Comparison of ENCODE assay signal across 23 cellular contexts in the genomic region with DNA sequence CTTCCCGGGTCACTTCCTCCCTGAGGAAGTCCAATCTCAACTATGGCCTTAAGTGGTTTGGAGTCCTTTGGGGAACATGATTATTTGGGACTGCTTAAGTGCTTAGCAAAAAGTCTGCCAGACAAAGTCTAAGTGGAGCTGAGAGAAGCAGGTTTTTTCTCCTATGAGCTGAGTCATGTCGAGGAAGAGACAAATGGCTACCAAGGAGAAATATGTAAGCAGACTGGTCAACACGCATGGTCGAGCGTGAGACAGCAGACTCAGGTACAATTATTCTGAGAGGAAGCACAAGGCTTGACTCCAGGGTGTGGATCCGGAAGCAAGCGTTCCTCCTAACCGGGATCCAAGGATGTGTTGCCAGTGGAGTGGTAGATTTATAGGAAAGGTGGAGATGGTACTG. TPM values are rescaled to one million over a fixed set of nuclear protein-coding genes. Genes with fewer than 3 reads are reported as not detected.
A peak's percentile ranks its signal among the peaks of the same experiment; 100 is the strongest.
DNase-seq lines count a peak whose midpoint lies in the region; ATAC-seq and TF ChIP-seq lines count a peak whose summit lies in the region.
"Had no signal": no experiment of that assay in that cellular context is flagged by ENCODE, and none has a peak within 500 bp of the region (broad histone marks: within the 10 kb centered on the region; RNA-seq: fewer than 3 reads in every experiment).

No MANE protein-coding gene starts in this region.

- intact Hi-C loops in posterior cingulate gyrus (cut with DNase I) (no loop called here), adrenal gland (cut with DNase I) (no loop called here)

- no peaks in the 10 kb centered on the region for H3K9me3 Mint-ChIP-seq in CD4-positive, CD25-positive, alpha-beta regulatory T cell
- H3K9me3 Mint-ChIP-seq in HFFc6, result no peaks in the 10 kb centered on the region
- no peaks in the 10 kb centered on the region for H3K9me3 Mint-ChIP-seq in nephron

- no peaks in the 10 kb centered on the region for H3K27me3 Mint-ChIP-seq in CD4-positive, CD25-positive, alpha-beta regulatory T cell
- H3K27me3 Mint-ChIP-seq in HFFc6 (ENCODE audit: insufficient read depth) (peaks cover 2% of the 10 kb centered on the region; the same call in 1 of the 2 replicates), nephron (ENCODE audit: low read depth) (peaks cover 4% of the 10 kb centered on the region)
- H3K27me3 Mint-ChIP-seq: activated CD8-positive, alpha-beta memory T cell treated with anti-CD3 and anti-CD28 coated beads, Interleukin-2, amount 10 ng/mL, durations not matched to agents 7 days and 5 days had no signal

- H3K36me3 Mint-ChIP-seq in CD4-positive, CD25-positive, alpha-beta regulatory T cell, result peaks cover 3% of the 10 kb centered on the region
- H3K36me3 Mint-ChIP-seq in HFFc6 (ENCODE audit: low read depth), result peaks cover 20% of the 10 kb centered on the region
- H3K36me3 Mint-ChIP-seq in nephron (ENCODE audit: low read depth), result no peaks in the 10 kb centered on the region

- no peak for ATAC-seq in CD4-positive, CD25-positive, alpha-beta regulatory T cell (ENCODE audit: low read depth in 2 of 2)
- ATAC-seq in HG03159 (IDR thresholded peaks at IDR 0.05; ENCODE audit: unreplicated experiment) (no peak), HG03571 (IDR thresholded peaks at IDR 0.05; ENCODE audit: unreplicated experiment) (no peak)
- ATAC-seq: activated CD8-positive, alpha-beta memory T cell treated with anti-CD3 and anti-CD28 coated beads, Interleukin-2, amount 10 ng/mL, durations not matched to agents 7 days and 5 days; GM12878; left cardiac atrium had no signal

- peaks cover 19 to 73% (median 50%) of the 10 kb centered on the region in 4 donors for H3K4me1 Mint-ChIP-seq in CD4-positive, CD25-positive, alpha-beta regulatory T cell
- H3K4me1 Mint-ChIP-seq in HFFc6 (ENCODE audit: low read depth), result peaks cover 49% of the 10 kb centered on the region
- peaks cover 12% of the 10 kb centered on the region for H3K4me1 Mint-ChIP-seq in nephron

- H3K9me3 ChIP-seq in CD4-positive, CD25-positive, alpha-beta regulatory T cell (ENCODE audit: control insufficient read depth in 2 of 2, low read length in 2 of 2), result no peaks in the 10 kb centered on the region
- no peaks in the 10 kb centered on the region for H3K9me3 ChIP-seq in adrenal gland (replicated peaks in 1 of 3)
- H3K9me3 ChIP-seq: Caco-2, sigmoid colon, SK-N-SH had no signal

- H3K27ac Mint-ChIP-seq in CD4-positive, CD25-positive, alpha-beta regulatory T cell, result peak overlapping the region in 2 of 3 donors; percentile 68 to 85
- peak overlapping the region; percentile 29 for H3K27ac Mint-ChIP-seq in HFFc6
- H3K27ac Mint-ChIP-seq in nephron, result peak overlapping the region in 2 of 3 experiments; percentile 11 to 21
- H3K27ac Mint-ChIP-seq: activated CD8-positive, alpha-beta memory T cell treated with anti-CD3 and anti-CD28 coated beads, Interleukin-2, amount 10 ng/mL, durations not matched to agents 7 days and 5 days had no signal

- no peaks in the 10 kb centered on the region for H3K36me3 ChIP-seq in CD4-positive, CD25-positive, alpha-beta regulatory T cell (ENCODE audit: control insufficient read depth, insufficient read depth, low read length)
- no peaks in the 10 kb centered on the region for H3K36me3 ChIP-seq in adrenal gland (replicated peaks in 1 of 2)
- H3K36me3 ChIP-seq: sigmoid colon had no signal

- TF ChIP-seq POLR2A in adrenal gland (IDR thresholded peaks at IDR 0.05), result no peak

- WGBS in adrenal gland, 4 donors, result 77 to 85% (median 82%) methylated on average over 8 of the region's 8 CpGs

- H3K27me3 ChIP-seq in CD4-positive, CD25-positive, alpha-beta regulatory T cell (ENCODE audit: control insufficient read depth, insufficient read depth, low read length), result no peaks in the 10 kb centered on the region
- no peaks in the 10 kb centered on the region for H3K27me3 ChIP-seq in adrenal gland
- H3K27me3 ChIP-seq: sigmoid colon had no signal

- H3K27ac ChIP-seq in CD4-positive, CD25-positive, alpha-beta regulatory T cell (ENCODE audit: insufficient read depth, low read length, poor library complexity, severe bottlenecking), result no peak overlapping the region
- H3K27ac ChIP-seq in adrenal gland, result no peak overlapping the region

- no peak for DNase-seq in CD4-positive, CD25-positive, alpha-beta regulatory T cell
- DNase-seq in HFFc6 (no peak), epithelial cell of esophagus (ENCODE audit: low read depth) (peak; percentile 46), posterior cingulate gyrus (no peak), adrenal gland (no peak)
- DNase-seq: activated CD4-positive, alpha-beta T cell treated with anti-CD3 and anti-CD28 coated beads for 1 hour; activated CD8-positive, alpha-beta memory T cell treated with anti-CD3 and anti-CD28 coated beads, Interleukin-2, amount 10 ng/mL, durations not matched to agents 7 days and 5 days; activated effector memory CD4-positive, alpha-beta T cell treated with Interleukin-2 at 50 U/mL for 16 hours; Caco-2; GF-D8; hypothalamus; left cardiac atrium; NCI-H1417 treated with DMSO at 0.1 percent for 48 hours; NCI-H2227 treated with DMSO at 0.1 percent for 48 hours; occipital lobe; sigmoid colon; SK-N-SH; stimulated activated CD4-positive, alpha-beta T cell treated with anti-CD3 and anti-CD28 coated beads, Interleukin-1b, Interleukin-23, amount 100 ng/mL, for 48 hours; T1000 had no signal

- H3K4me3 Mint-ChIP-seq in CD4-positive, CD25-positive, alpha-beta regulatory T cell, result peak overlapping the region in 1 of 4 donors; percentile 34
- H3K4me3 Mint-ChIP-seq in HFFc6 (no peak overlapping the region), nephron (no peak overlapping the region)
- H3K4me3 Mint-ChIP-seq: activated CD8-positive, alpha-beta memory T cell treated with anti-CD3 and anti-CD28 coated beads, Interleukin-2, amount 10 ng/mL, durations not matched to agents 7 days and 5 days had no signal

- TF ChIP-seq CTCF in HFFc6 (IDR thresholded peaks at IDR 0.05) (no peak), epithelial cell of esophagus (IDR thresholded peaks at IDR 0.05; ENCODE audit: insufficient read depth, low read depth, low read length, missing control alignments) (no peak), nephron (IDR thresholded peaks at IDR 0.05; ENCODE audit: unreplicated experiment in 3 of 3) (no peak), adrenal gland (IDR thresholded peaks at IDR 0.05) (no peak)

- peaks cover 28% of the 10 kb centered on the region for H3K4me1 ChIP-seq in CD4-positive, CD25-positive, alpha-beta regulatory T cell (ENCODE audit: control insufficient read depth, insufficient read depth, low read length, poor library complexity, severe bottlenecking)
- peaks cover 0 to 7% of the 10 kb centered on the region in 2 donors for H3K4me1 ChIP-seq in adrenal gland (replicated peaks in 1 of 2)
- H3K4me1 ChIP-seq: Caco-2 had no signal

- H3K4me3 ChIP-seq in CD4-positive, CD25-positive, alpha-beta regulatory T cell (ENCODE audit: low read depth, low read length), result no peak overlapping the region
- H3K4me3 ChIP-seq in epithelial cell of esophagus (ENCODE audit: low read length) (no peak overlapping the region), adrenal gland (no peak overlapping the region)
- H3K4me3 ChIP-seq: GM12878, sigmoid colon had no signal

RNA-seq across cellular contexts. Expression of a gene that starts 30.6 kb away (rescaled TPM):
- 57.6 TPM for total RNA-seq in CD4-positive, CD25-positive, alpha-beta regulatory T cell
- 10 to 100 TPM; 14.2 to 21.4 (median 18.1) TPM for polyA plus RNA-seq in CD4-positive, CD25-positive, alpha-beta regulatory T cell
- total RNA-seq in HFFc6 (2021; fragmentation: NEBNext Ultra II Directional; extraction: Animal tissue kit (Norgen Biotek cat#: 25700)), result 10 to 100 TPM; 44.6 to 60.4 (median 52.9) TPM
- total RNA-seq in adrenal gland, result 10 to 100 TPM in 4 of 8 donors, 1 to 10 TPM in 4; 4.5 to 21.5 (median 8.2) TPM
- polyA plus RNA-seq in adrenal gland, result 1 to 10 TPM in 2 of 3 donors, under 1 TPM in 1; 0.57 to 4.0 (median 1.4) TPM

Comparison
In these comparisons a context has a peak if more than half of its experiments do, and no peak if none do; other contexts are left out.
1. H3K27ac Mint-ChIP-seq: peak in every context shown above with its lines; median percentile 76 in CD4-positive, CD25-positive, alpha-beta regulatory T cell; 29 in HFFc6; 16 in nephron.